In genomic region chr6:41062056-41062455, GRCh38 we compare ENCODE assay signal across 28 cellular contexts. TPM values are rescaled to one million over a fixed set of nuclear protein-coding genes. Genes with fewer than 3 reads are reported as not detected.
"Had no signal": no experiment of that assay in that cellular context is flagged by ENCODE, and none has a peak within 500 bp of the region (broad histone marks: within the 10 kb centered on the region; RNA-seq: fewer than 3 reads in every experiment).

No MANE protein-coding gene starts in this region.

- DNase-seq: activated CD4-positive, alpha-beta memory T cell treated with anti-CD3 and anti-CD28 coated beads, Interleukin-2, amount 10 ng/mL, durations not matched to agents 7 days and 5 days; activated CD4-positive, alpha-beta T cell treated with anti-CD3 and anti-CD28 coated beads, Interleukin-2, amount 50 U/mL, for 1 hour; activated CD4-positive, CD25-positive, alpha-beta regulatory T cell; activated gamma-delta T cell treated with Interleukin-2 at 50 U/mL for 16 hours; activated naive CD4-positive, alpha-beta T cell treated with anti-CD3 and anti-CD28 coated beads, Interleukin-2, amount 10 ng/mL, durations not matched to agents 7 days and 5 days; activated naive CD8-positive, alpha-beta T cell treated with anti-CD3 and anti-CD28 coated beads, Interleukin-2, amount 10 ng/mL, durations not matched to agents 7 days and 5 days; activated T-cell treated with anti-CD3 and anti-CD28 coated beads, Interleukin-2, amount 50 U/mL, for 72 hours; adrenal gland; aorta; MG63; MV-4-11; NCI-H1092 treated with DMSO at 0.1 percent for 48 hours; NCI-H1417 treated with DMSO at 0.1 percent for 48 hours; NCI-H1694 treated with DMSO at 0.1 percent for 48 hours; NCI-H2029 treated with DMSO at 0.1 percent for 48 hours; NCI-H345; NCI-H510A; NCI-H526 treated with DMSO at 0.1 percent for 48 hours; NCI-H82; T-helper 1 cell had no signal

- H3K27me3 ChIP-seq: adrenal gland, MG63 had no signal

- ATAC-seq: activated T-cell treated with anti-CD3 and anti-CD28 coated beads, Interleukin-2, amount 50 U/mL, for 72 hours had no signal

- H3K9me3 ChIP-seq: adrenal gland, MG63 had no signal

- H3K4me3 ChIP-seq: adrenal gland, MG63, SK-N-MC had no signal

- H3K36me3 ChIP-seq: MG63 had no signal

- H3K27ac ChIP-seq: adrenal gland, SK-N-MC, VCaP had no signal

- H3K4me1 ChIP-seq: adrenal gland had no signal

RNA-seq across cellular contexts. Expression of gene APOBEC2, which starts 9.1 kb away (rescaled TPM):
- total RNA-seq: activated CD4-positive, alpha-beta memory T cell treated with anti-CD3 and anti-CD28 coated beads, Interleukin-2, amount 10 ng/mL, durations not matched to agents 7 days and 5 days; activated CD8-positive, alpha-beta memory T cell treated with anti-CD3 and anti-CD28 coated beads for 36 hours; activated naive CD8-positive, alpha-beta T cell treated with anti-CD3 and anti-CD28 coated beads, Interleukin-2, amount 10 ng/mL, durations not matched to agents 7 days and 5 days; activated T-cell treated with anti-CD3 and anti-CD28 coated beads, Interleukin-2, amount 50 U/mL, for 72 hours; activated T-helper 2 cell treated with anti-CD3 and anti-CD28 coated beads, Interferon-gamma antibody, Interleukin-2, Interleukin-4, amounts not matched to agents 10 μg/mL and 5 μg/mL and 100 μg/mL, durations not matched to agents 14 hours and 24 hours and 36 hours; aorta; bronchial epithelial cell; OCI-LY7; RPMI7951; T-helper 2 cell treated with Interferon-gamma antibody and Interleukin-4, amounts not matched to agents 100 ng/mL and 5 ng/mL, for 36 hours had no signal
- polyA plus RNA-seq: aorta had no signal

RNA-seq across cellular contexts. Expression of gene TSPO2, which starts 19.8 kb away (rescaled TPM):
- total RNA-seq: activated CD4-positive, alpha-beta memory T cell treated with anti-CD3 and anti-CD28 coated beads, Interleukin-2, amount 10 ng/mL, durations not matched to agents 7 days and 5 days; activated CD8-positive, alpha-beta memory T cell treated with anti-CD3 and anti-CD28 coated beads for 36 hours; activated naive CD8-positive, alpha-beta T cell treated with anti-CD3 and anti-CD28 coated beads, Interleukin-2, amount 10 ng/mL, durations not matched to agents 7 days and 5 days; activated T-cell treated with anti-CD3 and anti-CD28 coated beads, Interleukin-2, amount 50 U/mL, for 72 hours; activated T-helper 2 cell treated with anti-CD3 and anti-CD28 coated beads, Interferon-gamma antibody, Interleukin-2, Interleukin-4, amounts not matched to agents 10 μg/mL and 5 μg/mL and 100 μg/mL, durations not matched to agents 14 hours and 24 hours and 36 hours; adrenal gland; aorta; bronchial epithelial cell; OCI-LY7; RPMI7951; T-helper 2 cell treated with Interferon-gamma antibody and Interleukin-4, amounts not matched to agents 100 ng/mL and 5 ng/mL, for 36 hours had no signal
- polyA plus RNA-seq: adrenal gland, aorta had no signal
